ENCODE assay signal across 16 cellular contexts in genomic region chr16:35195173-35195863, GRCh38.
DNase-seq lines count a peak whose midpoint lies in the region; ATAC-seq, FAIRE-seq and TF ChIP-seq lines count a peak whose summit lies in the region.
"Had no signal": no experiment of that assay in that cellular context is flagged by ENCODE, and none has a peak within 500 bp of the region (broad histone marks: within the 10 kb centered on the region; RNA-seq: fewer than 3 reads in every experiment).

No MANE protein-coding gene starts in this region.

- in situ Hi-C loops in Panc1 (cut with HindIII; ENCODE audit: low pct_unique_long_range_greater_than_20kb, low sequenced_read_pairs), result no loop called here

- no peak overlapping the region for H3K4me3 ChIP-seq in Panc1 (ENCODE audit: low read depth in 2 of 2, low read length in 2 of 2)
- H3K4me3 ChIP-seq in coronary artery, result no peak overlapping the region
- H3K4me3 ChIP-seq: MG63, SJCRH30 had no signal

- intact Hi-C loops in Panc1 (cut with micrococcal nuclease; ENCODE audit: unreplicated experiment), result no loop called here
- intact Hi-C loops in activated CD4-positive, alpha-beta T cell treated with anti-CD3 and anti-CD28 coated beads, Interleukin-2, amount 10 ng/mL, durations not matched to agents 24 days and 14 days (cut with micrococcal nuclease), result no loop called here

- H3K4me1 ChIP-seq in Panc1 (ENCODE audit: control insufficient read depth, insufficient read depth, low read length), result no peaks in the 10 kb centered on the region
- H3K4me1 ChIP-seq: SJCRH30 had no signal

- ATAC-seq in Panc1, result no peak

- POLR2A ChIA-PET in Panc1 (lab: Charles Lee), result no interaction called here

- TF ChIP-seq CTCF in C4-2B (conservative IDR thresholded peaks at IDR 0.05) (peak; percentile 22), Panc1 (IDR thresholded peaks at IDR 0.05) (peak; percentile 18; the same call in 1 of the 2 replicates), coronary artery (IDR thresholded peaks at IDR 0.05) (no peak)

- H3K4me1 Mint-ChIP-seq in activated CD4-positive, alpha-beta T cell treated with anti-CD3 and anti-CD28 coated beads, Interleukin-2, amount 10 ng/mL, durations not matched to agents 24 days and 14 days, result no peaks in the 10 kb centered on the region
- H3K4me1 Mint-ChIP-seq: CD4-positive, CD25-positive, alpha-beta regulatory T cell had no signal

- H3K9me3 Mint-ChIP-seq in activated CD4-positive, alpha-beta T cell treated with anti-CD3 and anti-CD28 coated beads, Interleukin-2, amount 10 ng/mL, durations not matched to agents 24 days and 14 days, result peaks cover 10% of the 10 kb centered on the region

- no TSS peak for BruUV-seq in Panc1 (replicated peaks; lab: Mats Ljungman, UMichigan)

- FAIRE-seq in GM19239 (lab: Jason Lieb, UNC), result no peak

- DNase-seq in HT1080 (ENCODE audit: low read depth) (peak; percentile 21), Panc1 (ENCODE audit: low read depth, low spot score) (no peak), coronary artery (ENCODE audit: low spot score) (peak; percentile 43), substantia nigra (lab: John Stamatoyannopoulos, UW) (no peak), GM19239 (ENCODE audit: insufficient read length, low spot score) (no peak), COLO829 (ENCODE audit: low spot score) (no peak)
- no peak for DNase-seq in activated CD4-positive, alpha-beta T cell treated with anti-CD3 and anti-CD28 coated beads, Interleukin-2, amount 10 ng/mL, durations not matched to agents 24 days and 14 days
- DNase-seq: AML-193; CD4-positive, CD25-positive, alpha-beta regulatory T cell; DND-41; GOT3; MG63; NCI-H1417 treated with DMSO at 0.1 percent for 48 hours; NCI-H82; SJCRH30 had no signal

- no peaks in the 10 kb centered on the region for H3K9me3 ChIP-seq in Panc1 (ENCODE audit: control insufficient read depth, insufficient read depth, low read depth, low read length)
- H3K9me3 ChIP-seq: MG63, SJCRH30 had no signal

- CTCF ChIA-PET in Panc1 (lab: Charles Lee), result no interaction called here

- H3K27me3 Mint-ChIP-seq in activated CD4-positive, alpha-beta T cell treated with anti-CD3 and anti-CD28 coated beads, Interleukin-2, amount 10 ng/mL, durations not matched to agents 24 days and 14 days, result no peaks in the 10 kb centered on the region
- H3K27me3 Mint-ChIP-seq: CD4-positive, CD25-positive, alpha-beta regulatory T cell had no signal

- no peak overlapping the region for H3K27ac Mint-ChIP-seq in activated CD4-positive, alpha-beta T cell treated with anti-CD3 and anti-CD28 coated beads, Interleukin-2, amount 10 ng/mL, durations not matched to agents 24 days and 14 days
- H3K27ac Mint-ChIP-seq: CD4-positive, CD25-positive, alpha-beta regulatory T cell had no signal

- H3K27me3 ChIP-seq in Panc1 (ENCODE audit: control insufficient read depth, insufficient read depth, low read length), result no peaks in the 10 kb centered on the region
- H3K27me3 ChIP-seq: MG63, SJCRH30 had no signal

- no peaks in the 10 kb centered on the region for H3K36me3 Mint-ChIP-seq in activated CD4-positive, alpha-beta T cell treated with anti-CD3 and anti-CD28 coated beads, Interleukin-2, amount 10 ng/mL, durations not matched to agents 24 days and 14 days (ENCODE audit: low read depth)
- H3K36me3 Mint-ChIP-seq: CD4-positive, CD25-positive, alpha-beta regulatory T cell had no signal

- H3K36me3 ChIP-seq in Panc1 (ENCODE audit: control insufficient read depth, insufficient read depth, low read length), result no peaks in the 10 kb centered on the region
- H3K36me3 ChIP-seq: MG63, SJCRH30 had no signal

- H3K27ac ChIP-seq in C4-2B (no peak overlapping the region), Panc1 (ENCODE audit: low read length) (no peak overlapping the region), coronary artery (no peak overlapping the region), substantia nigra (ENCODE audit: low read depth, low read length, poor library complexity, severe bottlenecking) (no peak overlapping the region)
- H3K27ac ChIP-seq: SJCRH30 had no signal

- H3K4me3 Mint-ChIP-seq in activated CD4-positive, alpha-beta T cell treated with anti-CD3 and anti-CD28 coated beads, Interleukin-2, amount 10 ng/mL, durations not matched to agents 24 days and 14 days, result no peak overlapping the region
- H3K4me3 Mint-ChIP-seq: CD4-positive, CD25-positive, alpha-beta regulatory T cell had no signal

Comparison
In these comparisons a context has a peak if more than half of its experiments do, and no peak if none do; other contexts are left out.
1. DNase-seq: peak in HT1080 (single experiment) and coronary artery (single experiment); none in Panc1 (single experiment), substantia nigra (0 of 49), GM19239 (single experiment), COLO829 (single experiment) and activated CD4-positive, alpha-beta T cell treated with anti-CD3 and anti-CD28 coated beads, Interleukin-2, amount 10 ng/mL, durations not matched to agents 24 days and 14 days (single experiment).